19 cellular contexts compared by ENCODE assay signal in the genomic region with DNA sequence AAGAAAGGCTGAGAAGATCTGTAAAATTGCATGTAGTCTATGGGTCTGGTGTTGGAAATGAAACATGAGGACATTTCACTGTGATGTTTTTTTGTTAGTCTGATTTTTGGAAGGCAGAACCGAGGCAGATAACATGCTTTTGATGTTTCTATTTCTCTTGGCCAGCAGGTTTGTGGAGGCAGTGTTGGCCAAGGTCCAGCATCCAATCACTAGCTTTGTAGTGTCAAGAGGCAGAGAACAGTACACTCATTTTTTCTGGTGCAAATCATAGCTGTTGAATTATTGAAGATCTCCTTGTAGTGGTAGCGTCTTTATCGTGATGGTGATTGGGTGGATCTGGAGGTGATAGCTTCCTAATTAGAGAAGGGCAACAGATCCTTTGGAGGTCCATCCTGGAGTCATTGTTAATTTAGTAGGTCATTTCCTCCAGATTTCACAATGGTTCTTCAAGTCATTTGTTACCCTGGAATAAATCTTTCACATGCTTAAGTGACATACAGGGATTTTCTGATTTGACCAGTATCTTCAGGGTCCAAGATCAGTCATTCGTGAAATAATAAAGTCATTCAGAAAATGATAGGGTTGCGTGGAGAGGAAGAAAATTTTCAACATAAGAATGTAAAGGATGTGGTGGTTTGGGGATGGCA.
DNase-seq lines count a peak whose midpoint lies in the region; ATAC-seq and TF ChIP-seq lines count a peak whose summit lies in the region.
"Had no signal": no experiment of that assay in that cellular context is flagged by ENCODE, and none has a peak within 500 bp of the region (broad histone marks: within the 10 kb centered on the region; RNA-seq: fewer than 3 reads in every experiment).

No MANE protein-coding gene starts in this region.

- TF ChIP-seq POLR2A in adrenal gland (IDR thresholded peaks at IDR 0.05), result no peak

- in situ Hi-C loops in GM23248 (cut with MboI), result no loop called here

- no peaks in the 10 kb centered on the region for H3K36me3 ChIP-seq in SK-N-SH (replicated peaks in 1 of 2; ENCODE audit: control insufficient read depth in 1 of 2, insufficient read depth in 2 of 2, low read length in 1 of 2)
- H3K36me3 ChIP-seq in adrenal gland (replicated peaks in 1 of 2), result no peaks in the 10 kb centered on the region
- H3K36me3 ChIP-seq in PC-3 (ENCODE audit: low read depth, low read length), result no peaks in the 10 kb centered on the region
- H3K36me3 ChIP-seq in GM23248 (ENCODE audit: low read depth), result no peaks in the 10 kb centered on the region
- H3K36me3 ChIP-seq: Peyer's patch, SJCRH30 had no signal

- H3K4me2 ChIP-seq in SK-N-SH, result no peak overlapping the region
- H3K4me2 ChIP-seq in PC-3 (ENCODE audit: low read length), result no peak overlapping the region
- H3K4me2 ChIP-seq in GM23248 (ENCODE audit: unreplicated experiment), result no peak overlapping the region

- H3K27me3 ChIP-seq in SK-N-SH (ENCODE audit: insufficient read depth) (no peaks in the 10 kb centered on the region), adrenal gland (no peaks in the 10 kb centered on the region), PC-3 (ENCODE audit: low read length) (no peaks in the 10 kb centered on the region), GM23248 (replicated peaks; ENCODE audit: insufficient read depth) (no peaks in the 10 kb centered on the region)
- H3K27me3 ChIP-seq: Peyer's patch, SJCRH30 had no signal

- intact Hi-C loops in adrenal gland (cut with DNase I) (no loop called here), PC-3 (cut with micrococcal nuclease) (no loop called here)

- H3K9ac ChIP-seq in SK-N-SH (no peak overlapping the region), PC-3 (ENCODE audit: low read length) (no peak overlapping the region), GM23248 (no peak overlapping the region)

- H3K4me3 ChIP-seq in SK-N-SH (ENCODE audit: low read depth in 2 of 2, low read length in 1 of 2) (no peak overlapping the region), adrenal gland (no peak overlapping the region), fibroblast of the aortic adventitia (ENCODE audit: low read depth, low read length) (no peak overlapping the region), PC-3 (ENCODE audit: low read length) (no peak overlapping the region), GM23248 (no peak overlapping the region)
- H3K4me3 ChIP-seq: Peyer's patch, SJCRH30 had no signal

- no TSS peak for BruUV-seq in PC-3 (replicated peaks; lab: Mats Ljungman, UMichigan)

- H3K9me3 ChIP-seq in SK-N-SH, result no peaks in the 10 kb centered on the region
- no peaks in the 10 kb centered on the region for H3K9me3 ChIP-seq in adrenal gland (replicated peaks in 1 of 3)
- H3K9me3 ChIP-seq in PC-3 (ENCODE audit: low read length), result no peaks in the 10 kb centered on the region
- H3K9me3 ChIP-seq in GM23248 (ENCODE audit: low read depth), result no peaks in the 10 kb centered on the region
- H3K9me3 ChIP-seq: Peyer's patch had no signal

- ATAC-seq in SK-N-SH treated with all-trans-retinoic acid at 6 μM for 48 hours (no peak), omental fat pad (ENCODE audit: low FRiP score) (peak; percentile 83), PC-3 (no peak)
- ATAC-seq: HCT116 had no signal

- no peaks in the 10 kb centered on the region for H3K4me1 ChIP-seq in SK-N-SH (ENCODE audit: control insufficient read depth in 1 of 2, insufficient read depth in 2 of 2, low read depth in 1 of 2, low read length in 1 of 2)
- H3K4me1 ChIP-seq in adrenal gland (replicated peaks in 1 of 2), result no peaks in the 10 kb centered on the region
- no peaks in the 10 kb centered on the region for H3K4me1 ChIP-seq in PC-3 (ENCODE audit: insufficient read depth, low read length)
- H3K4me1 ChIP-seq in GM23248 (ENCODE audit: insufficient read depth), result no peaks in the 10 kb centered on the region
- H3K4me1 ChIP-seq: Peyer's patch, SJCRH30 had no signal

- TF ChIP-seq CTCF in SK-N-SH (IDR thresholded peaks at IDR 0.05), result no peak
- no peak for TF ChIP-seq CTCF in adrenal gland (IDR thresholded peaks at IDR 0.05)
- TF ChIP-seq CTCF in fibroblast of the aortic adventitia (IDR thresholded peaks at IDR 0.05; ENCODE audit: insufficient read depth, low read length), result no peak
- no peak for TF ChIP-seq CTCF in omental fat pad (IDR thresholded peaks at IDR 0.05)
- TF ChIP-seq CTCF in PC-3 (conservative IDR thresholded peaks at IDR 0.05; ENCODE audit: low read depth, low read length), result no peak

- no peak for TF ChIP-seq EP300 in SK-N-SH (IDR thresholded peaks at IDR 0.05; ENCODE audit: borderline replicate concordance in 1 of 2, low read depth in 1 of 2, low read length in 1 of 2)

- WGBS in SK-N-SH (ENCODE audit: low lambda C conversion rate), result 46% methylated on average over 5 of the region's 5 CpGs
- WGBS in adrenal gland, 4 donors, result 25 to 37% (median 32%) methylated on average over 5 of the region's 5 CpGs
- WGBS in GM23248 (ENCODE audit: low coverage in 1 of 2, low lambda C conversion rate in 2 of 2, missing lambda C conversion rate in 2 of 2), 2 experiments, result 32 to 37% methylated on average over 5 of the region's 5 CpGs

- POLR2A ChIA-PET in SK-N-SH (lab: Yijun Ruan, JAX) (no interaction called here), PC-3 (lab: Charles Lee; ENCODE audit: unreplicated experiment) (no interaction called here)

- no peak for TF ChIP-seq RAD21 in SK-N-SH (IDR thresholded peaks at IDR 0.05; ENCODE audit: low read length)

- H4K20me1 ChIP-seq in SK-N-SH (ENCODE audit: insufficient read depth) (no peaks in the 10 kb centered on the region), PC-3 (ENCODE audit: low read length) (no peaks in the 10 kb centered on the region), GM23248 (ENCODE audit: insufficient read depth) (no peaks in the 10 kb centered on the region)

- H3F3A ChIP-seq in SK-N-SH (replicated peaks; ENCODE audit: insufficient read depth) (no peaks in the 10 kb centered on the region), PC-3 (ENCODE audit: low read length, unreplicated experiment) (no peaks in the 10 kb centered on the region), GM23248 (ENCODE audit: insufficient read depth) (no peaks in the 10 kb centered on the region)

- H3K79me2 ChIP-seq in SK-N-SH (ENCODE audit: insufficient read depth) (no peaks in the 10 kb centered on the region), PC-3 (ENCODE audit: low read length) (no peaks in the 10 kb centered on the region), GM23248 (ENCODE audit: insufficient read depth) (no peaks in the 10 kb centered on the region)

- CTCF ChIA-PET in SK-N-SH (lab: Yijun Ruan, JAX), result no interaction called here
- CTCF ChIA-PET in PC-3 (lab: Charles Lee), result no interaction called here

- H3K27ac ChIP-seq in SK-N-SH (ENCODE audit: low read depth in 2 of 2, low read length in 1 of 2) (no peak overlapping the region), adrenal gland (no peak overlapping the region), PC-3 (ENCODE audit: low read length) (no peak overlapping the region), GM23248 (no peak overlapping the region)
- H3K27ac ChIP-seq: Peyer's patch, SJCRH30 had no signal

- H2AFZ ChIP-seq in SK-N-SH (ENCODE audit: low read depth) (no peak overlapping the region), PC-3 (ENCODE audit: low read length) (no peak overlapping the region), GM23248 (no peak overlapping the region)

- H3K9me2 ChIP-seq in SK-N-SH, result no peaks in the 10 kb centered on the region
- H3K9me2 ChIP-seq in PC-3 (replicated peaks; ENCODE audit: low read length), result no peaks in the 10 kb centered on the region
- no peaks in the 10 kb centered on the region for H3K9me2 ChIP-seq in GM23248 (ENCODE audit: insufficient read depth)

- no peak for DNase-seq in SK-N-SH
- peak; percentile 20 to 71 (median 62) for DNase-seq in adrenal gland
- peak; percentile 5 for DNase-seq in fibroblast of the aortic adventitia (ENCODE audit: low read depth)
- DNase-seq in omental fat pad (ENCODE audit: low spot score), result no peak
- no peak for DNase-seq in PC-3
- DNase-seq in GM23248, result no peak
- DNase-seq in NCI-H187 (lab: John Stamatoyannopoulos, UW), result no peak
- DNase-seq: DMS53, GF-D8, KG1, NCI-H1092, NCI-H146, NCI-H2107, NCI-H510A, NCI-H748 treated with DMSO at 0.1 percent for 48 hours, Peyer's patch, SJCRH30 had no signal

TF ChIP-seq in SK-N-SH treated with all-trans-retinoic acid at 6 μM for 48 hours, 23 proteins besides CTCF, POLR2A, EP300 and RAD21:
- TF ChIP-seq PATZ1 (CRISPR knock-in tag; IDR thresholded peaks at IDR 0.05; ENCODE audit: borderline replicate concordance) (no peak), ISL1 (CRISPR knock-in tag; IDR thresholded peaks at IDR 0.05) (peak; percentile 29; the same call in 1 of the 2 replicates)

TF ChIP-seq in SK-N-SH, 30 proteins besides CTCF, POLR2A, EP300 and RAD21:
- TF ChIP-seq MXI1 (IDR thresholded peaks at IDR 0.05; ENCODE audit: low read depth, low read length) (no peak), NFIC (IDR thresholded peaks at IDR 0.05; ENCODE audit: borderline replicate concordance) (no peak), NRF1 (IDR thresholded peaks at IDR 0.05; ENCODE audit: low read depth, low read length) (no peak), GATA2 (CRISPR knock-in tag; IDR thresholded peaks at IDR 0.05) (no peak), EZH2phosphoT487 (IDR thresholded peaks at IDR 0.05; ENCODE audit: borderline replicate concordance, low read depth) (no peak), CHD2 (IDR thresholded peaks at IDR 0.05; ENCODE audit: low read length, partially characterized antibody) (no peak)
- TF ChIP-seq, protein P1, sequence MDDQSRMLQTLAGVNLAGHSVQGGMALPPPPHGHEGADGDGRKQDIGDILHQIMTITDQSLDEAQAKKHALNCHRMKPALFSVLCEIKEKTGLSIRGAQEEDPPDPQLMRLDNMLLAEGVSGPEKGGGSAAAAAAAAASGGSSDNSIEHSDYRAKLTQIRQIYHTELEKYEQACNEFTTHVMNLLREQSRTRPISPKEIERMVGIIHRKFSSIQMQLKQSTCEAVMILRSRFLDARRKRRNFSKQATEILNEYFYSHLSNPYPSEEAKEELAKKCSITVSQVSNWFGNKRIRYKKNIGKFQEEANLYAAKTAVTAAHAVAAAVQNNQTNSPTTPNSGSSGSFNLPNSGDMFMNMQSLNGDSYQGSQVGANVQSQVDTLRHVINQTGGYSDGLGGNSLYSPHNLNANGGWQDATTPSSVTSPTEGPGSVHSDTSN (IDR thresholded peaks at IDR 0.05), result no peak
- TF ChIP-seq, protein P2, sequence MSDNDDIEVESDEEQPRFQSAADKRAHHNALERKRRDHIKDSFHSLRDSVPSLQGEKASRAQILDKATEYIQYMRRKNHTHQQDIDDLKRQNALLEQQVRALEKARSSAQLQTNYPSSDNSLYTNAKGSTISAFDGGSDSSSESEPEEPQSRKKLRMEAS (IDR thresholded peaks at IDR 0.05; ENCODE audit: low read depth), result no peak

Comparison
In these comparisons a context has a peak if more than half of its experiments do, and no peak if none do; other contexts are left out.
1. DNase-seq: peak in adrenal gland (7 of 7) and fibroblast of the aortic adventitia (single experiment); none in SK-N-SH (single experiment), omental fat pad (single experiment), PC-3 (single experiment), GM23248 (single experiment) and NCI-H187 (0 of 2).